In genomic region chr19:6551607-6552450, GRCh38 we compare ENCODE assay signal across 8 cellular contexts. TPM values are rescaled to one million over a fixed set of nuclear protein-coding genes. Genes with fewer than 3 reads are reported as not detected.
DNase-seq lines count a peak whose midpoint lies in the region; ATAC-seq, FAIRE-seq and TF ChIP-seq lines count a peak whose summit lies in the region.

No MANE protein-coding gene starts in this region.

- H3K79me2 ChIP-seq in mesendoderm (ENCODE audit: control insufficient read depth, insufficient read depth, low read length), result no peaks in the 10 kb centered on the region

- H2AK5ac ChIP-seq in mesendoderm (ENCODE audit: low read length), result no peak overlapping the region

- H3K18ac ChIP-seq in mesendoderm (ENCODE audit: low read length), result peak overlapping the region; percentile 43

- H4K8ac ChIP-seq in mesendoderm (ENCODE audit: low read depth, low read length), result no peak overlapping the region

- H3K4me1 Mint-ChIP-seq in activated T-cell treated with anti-CD3 and anti-CD28 coated beads, Interleukin-2, amount 50 U/mL, for 72 hours (ENCODE audit: low read depth), result peaks cover 12% of the 10 kb centered on the region

- H3K4me1 ChIP-seq in mesendoderm (ENCODE audit: control insufficient read depth, low read depth, low read length), result no peaks in the 10 kb centered on the region

- no peak overlapping the region for H2BK5ac ChIP-seq in mesendoderm (ENCODE audit: low read length)

- H3K27me3 Mint-ChIP-seq in activated T-cell treated with anti-CD3 and anti-CD28 coated beads, Interleukin-2, amount 50 U/mL, for 72 hours (ENCODE audit: low read depth), result no peaks in the 10 kb centered on the region

- ATAC-seq in activated T-cell treated with anti-CD3 and anti-CD28 coated beads, Interleukin-2, amount 50 U/mL, for 72 hours (replicated peaks in 1 of 2), result peak; percentile 97 to 98

- DNase-seq in GM13976 (ENCODE audit: low spot score), result peak; percentile 90
- DNase-seq in NOMO-1 (lab: John Stamatoyannopoulos, UW; ENCODE audit: unreplicated experiment in 2 of 2), result peak; percentile 62 to 81
- DNase-seq in activated T-cell treated with anti-CD3 and anti-CD28 coated beads, Interleukin-2, amount 50 U/mL, for 72 hours, result peak; percentile 74 to 79
- peak; percentile 85 for DNase-seq in mesendoderm
- peak; percentile 40 for DNase-seq in urothelium cell line (ENCODE audit: low spot score)
- no peak for DNase-seq in NCI-H1092 treated with DMSO at 0.1 percent for 48 hours (lab: John Stamatoyannopoulos, UW)
- no peak for DNase-seq in posterior vena cava (ENCODE audit: low spot score)
- DNase-seq in NCI-H2171 treated with DMSO at 0.1 percent for 48 hours (lab: John Stamatoyannopoulos, UW), result no peak

- peak overlapping the region; percentile 87 for H3K56ac ChIP-seq in mesendoderm (ENCODE audit: low read length)

- H4K5ac ChIP-seq in mesendoderm (ENCODE audit: low read length), result no peak overlapping the region

- intact Hi-C loops in posterior vena cava (cut with DNase I), result no loop called here

- H3K27me3 ChIP-seq in mesendoderm (ENCODE audit: insufficient read depth, low read length, poor library complexity), result no peaks in the 10 kb centered on the region

- H2BK120ac ChIP-seq in mesendoderm (ENCODE audit: low read depth, low read length), result no peak overlapping the region

- no peak overlapping the region for H3K23ac ChIP-seq in mesendoderm (ENCODE audit: low read length)

- no peaks in the 10 kb centered on the region for H3K36me3 ChIP-seq in mesendoderm (ENCODE audit: control insufficient read depth, insufficient read depth, low read length)

- no peaks in the 10 kb centered on the region for H3K79me1 ChIP-seq in mesendoderm (ENCODE audit: low read length)

- no peak overlapping the region for H3K4me3 ChIP-seq in mesendoderm (ENCODE audit: low read length)

- no peak for FAIRE-seq in urothelium cell line (lab: Jason Lieb, UNC)

- no peak overlapping the region for H3K4ac ChIP-seq in mesendoderm (ENCODE audit: low read depth, low read length)

- peaks cover 0 to 3% of the 10 kb centered on the region in 2 donors for H3K9me3 Mint-ChIP-seq in activated T-cell treated with anti-CD3 and anti-CD28 coated beads, Interleukin-2, amount 50 U/mL, for 72 hours

- H3K4me2 ChIP-seq in mesendoderm (ENCODE audit: low read length), result no peak overlapping the region

- no peak overlapping the region for H3K27ac Mint-ChIP-seq in activated T-cell treated with anti-CD3 and anti-CD28 coated beads, Interleukin-2, amount 50 U/mL, for 72 hours

- in situ Hi-C loops in GM13976 (cut with MboI; ENCODE audit: low sequenced_read_pairs, unreplicated experiment), result no loop called here

- H3K4me3 Mint-ChIP-seq in activated T-cell treated with anti-CD3 and anti-CD28 coated beads, Interleukin-2, amount 50 U/mL, for 72 hours, result peak overlapping the region; percentile 36 to 58

- no peak overlapping the region for H3K27ac ChIP-seq in mesendoderm (ENCODE audit: low read depth, low read length)

- no peak overlapping the region for H2BK15ac ChIP-seq in mesendoderm (replicated peaks; ENCODE audit: low read depth)

- H3K36me3 Mint-ChIP-seq in activated T-cell treated with anti-CD3 and anti-CD28 coated beads, Interleukin-2, amount 50 U/mL, for 72 hours (ENCODE audit: insufficient read depth in 2 of 2), result no peaks in the 10 kb centered on the region

- peak; percentile 46 for TF ChIP-seq CTCF in GM13976 (IDR thresholded peaks at IDR 0.05; ENCODE audit: borderline replicate concordance, control extremely low read depth, extremely low read depth, insufficient read depth, missing control alignments)

- H3K9ac ChIP-seq in mesendoderm (ENCODE audit: low read length), result peak overlapping the region; percentile 72

- no CpG with 5 or more reads among the region's 28 CpGs for WGBS in mesendoderm (ENCODE audit: extremely low coverage, insufficient coverage, low lambda C conversion rate)

RNA-seq across cellular contexts. Expression of gene TNFSF9, which starts 21.0 kb away (rescaled TPM):
- 1 to 10 TPM; 3.4 to 6.3 TPM for total RNA-seq in activated T-cell treated with anti-CD3 and anti-CD28 coated beads, Interleukin-2, amount 50 U/mL, for 72 hours
- 1.6 TPM for polyA plus RNA-seq in mesendoderm (2013, experiment 1 of 2)
- polyA plus RNA-seq in mesendoderm (2013, experiment 2 of 2), result 1.8 TPM
- total RNA-seq in posterior vena cava, result under 1 TPM; 0.42 to 0.67 TPM

RNA-seq across cellular contexts. Expression of gene CD70, which starts 39.1 kb away (rescaled TPM):
- total RNA-seq in activated T-cell treated with anti-CD3 and anti-CD28 coated beads, Interleukin-2, amount 50 U/mL, for 72 hours, result 10 to 100 TPM; 25.0 to 31.5 TPM
- polyA plus RNA-seq in mesendoderm (2013, experiment 1 of 2), result 0.77 TPM
- polyA plus RNA-seq in mesendoderm (2013, experiment 2 of 2), result 0.71 TPM
- total RNA-seq in posterior vena cava, result under 1 TPM in 1 of 2 donors, not detected in 1; 0.46 TPM

RNA-seq across cellular contexts. Expression of gene TUBB4A, which starts 49.7 kb away (rescaled TPM):
- total RNA-seq in activated T-cell treated with anti-CD3 and anti-CD28 coated beads, Interleukin-2, amount 50 U/mL, for 72 hours, result 10 to 100 TPM in 1 of 2 donors, 1 to 10 TPM in 1; 8.7 to 11.9 TPM
- 3.9 TPM for polyA plus RNA-seq in mesendoderm (2013, experiment 1 of 2)
- polyA plus RNA-seq in mesendoderm (2013, experiment 2 of 2), result 3.7 TPM
- total RNA-seq in posterior vena cava, result under 1 TPM; 0.42 to 0.48 TPM

Comparison
In these comparisons a context has a peak if more than half of its experiments do, and no peak if none do; other contexts are left out.
1. DNase-seq: peak in GM13976 (single experiment), NOMO-1 (2 of 2), activated T-cell treated with anti-CD3 and anti-CD28 coated beads, Interleukin-2, amount 50 U/mL, for 72 hours (2 of 2), mesendoderm (single experiment) and urothelium cell line (single experiment); none in NCI-H1092 treated with DMSO at 0.1 percent for 48 hours (single experiment), posterior vena cava (single experiment) and NCI-H2171 treated with DMSO at 0.1 percent for 48 hours (single experiment).
2. RNA of gene CD70, which starts 39.1 kb away (total RNA-seq): 25.0 to 31.5 TPM in activated T-cell treated with anti-CD3 and anti-CD28 coated beads, Interleukin-2, amount 50 U/mL, for 72 hours; 0.46 TPM in posterior vena cava; every median in the first group is over 10 times any median in the second.
3. RNA of gene TUBB4A, which starts 49.7 kb away (total RNA-seq): 8.7 to 11.9 TPM in activated T-cell treated with anti-CD3 and anti-CD28 coated beads, Interleukin-2, amount 50 U/mL, for 72 hours; 0.42 to 0.48 TPM in posterior vena cava; every median in the first group is over 4 times any median in the second.